13 cellular contexts compared by ENCODE assay signal in the genomic region with DNA sequence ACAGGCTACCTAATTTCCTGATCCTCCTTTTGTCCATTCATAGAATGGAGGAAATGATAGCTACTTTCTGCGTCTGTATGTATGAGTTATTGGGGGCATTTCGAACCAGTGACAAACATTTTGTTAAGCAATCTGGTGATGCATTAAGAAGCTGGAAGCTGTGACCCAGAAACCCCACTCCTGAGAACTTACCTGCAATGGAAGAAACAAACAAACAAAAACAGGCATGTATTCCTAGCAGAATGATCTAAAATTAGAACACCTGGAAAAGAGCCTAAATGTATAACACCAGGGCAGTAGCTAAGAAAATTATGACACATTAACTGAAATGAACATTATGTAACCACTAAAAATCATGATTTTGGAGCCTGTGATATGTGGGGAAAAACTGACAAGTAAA. TPM values are rescaled to one million over a fixed set of nuclear protein-coding genes. Genes with fewer than 3 reads are reported as not detected.
A peak's percentile ranks its signal among the peaks of the same experiment; 100 is the strongest.
DNase-seq lines count a peak whose midpoint lies in the region; ATAC-seq and TF ChIP-seq lines count a peak whose summit lies in the region.
"Had no signal": no experiment of that assay in that cellular context is flagged by ENCODE, and none has a peak within 500 bp of the region (broad histone marks: within the 10 kb centered on the region; RNA-seq: fewer than 3 reads in every experiment).

No MANE protein-coding gene starts in this region.

- peak overlapping the region in 3 of 4 donors; percentile 25 to 100 (median 94) for H3K27ac ChIP-seq in esophagus squamous epithelium
- H3K27ac ChIP-seq in skeletal muscle tissue (ENCODE audit: low read depth, low read length): peak overlapping the region; percentile 96
- H3K27ac ChIP-seq: KMS-11 had no signal

- H3K27me3 Mint-ChIP-seq in activated CD4-positive, alpha-beta T cell treated with anti-CD3 and anti-CD28 coated beads for 36 hours: no peaks in the 10 kb centered on the region
- H3K27me3 Mint-ChIP-seq in T-helper 17 cell: no peaks in the 10 kb centered on the region

- no peak for ATAC-seq in activated CD4-positive, alpha-beta T cell treated with anti-CD3 and anti-CD28 coated beads for 36 hours
- ATAC-seq in T-helper 17 cell: no peak
- ATAC-seq: pancreas had no signal

- peak overlapping the region; percentile 45 for H3K4me3 Mint-ChIP-seq in activated CD4-positive, alpha-beta T cell treated with anti-CD3 and anti-CD28 coated beads for 36 hours
- peak overlapping the region; percentile 31 for H3K4me3 Mint-ChIP-seq in T-helper 17 cell

- 20 to 31% methylated on average over 2 of the region's 2 CpGs for WGBS in esophagus squamous epithelium, 2 donors

- H3K4me1 ChIP-seq in esophagus squamous epithelium (peaks cover 14 to 63% (median 33%) of the 10 kb centered on the region in 3 donors), skeletal muscle tissue (ENCODE audit: control insufficient read depth in 3 of 3, insufficient read depth in 3 of 3, low read length in 3 of 3) (peaks cover 18 to 26% (median 19%) of the 10 kb centered on the region in 3 donors)

- H3K4me3 ChIP-seq in esophagus squamous epithelium (peak overlapping the region in 2 of 4 donors; percentile 73 to 93), skeletal muscle tissue (ENCODE audit: low read length in 3 of 3) (peak overlapping the region in 2 of 3 donors; percentile 1 to 10)
- H3K4me3 ChIP-seq: pancreas had no signal

- H3K36me3 Mint-ChIP-seq in activated CD4-positive, alpha-beta T cell treated with anti-CD3 and anti-CD28 coated beads for 36 hours (ENCODE audit: low read depth): peaks cover 50% of the 10 kb centered on the region
- H3K36me3 Mint-ChIP-seq in T-helper 17 cell (ENCODE audit: low read depth): no peaks in the 10 kb centered on the region

- CTCF ChIA-PET in activated CD4-positive, alpha-beta T cell treated with anti-CD3 and anti-CD28 coated beads for 36 hours (lab: Charles Lee): interaction anchor here (0.7 kb wide), 1 partner anchor 412 kb away, joined by 3 read pairs; no protein-coding TSS in a partner anchor

- H3K9me3 ChIP-seq in T-helper 17 cell (ENCODE audit: control insufficient read depth, low read length, poor library complexity, severe bottlenecking) (no peaks in the 10 kb centered on the region), esophagus squamous epithelium (no peaks in the 10 kb centered on the region), skeletal muscle tissue (ENCODE audit: control insufficient read depth in 3 of 3, low read length in 3 of 3) (no peaks in the 10 kb centered on the region)
- H3K9me3 ChIP-seq: pancreas had no signal

- peak overlapping the region; percentile 23 to 45 (median 34) for H3K9ac ChIP-seq in skeletal muscle tissue (ENCODE audit: low read depth in 1 of 3, low read length in 3 of 3)
- H3K9ac ChIP-seq: KMS-11 had no signal

- H3K27ac Mint-ChIP-seq in activated CD4-positive, alpha-beta T cell treated with anti-CD3 and anti-CD28 coated beads for 36 hours: peak overlapping the region; percentile 39
- peak overlapping the region; percentile 88 for H3K27ac Mint-ChIP-seq in T-helper 17 cell

- DNase-seq in activated CD4-positive, alpha-beta T cell treated with anti-CD3 and anti-CD28 coated beads for 36 hours: no peak
- no peak for DNase-seq in activated CD4-positive, alpha-beta T cell treated with anti-CD3 and anti-CD28 coated beads for 1 hour
- no peak for DNase-seq in T-helper 17 cell
- no peak for DNase-seq in esophagus squamous epithelium (lab: John Stamatoyannopoulos, UW)
- DNase-seq in HuH-7.5 (ENCODE audit: low spot score): no peak
- no peak for DNase-seq in CD1c-positive myeloid dendritic cell (ENCODE audit: extremely low spot score)
- DNase-seq in ureter (ENCODE audit: low spot score): no peak
- DNase-seq: effector CD4-positive, alpha-beta T cell; NCI-H226; pancreas had no signal

- peaks cover 0 to 4% (median 0%) of the 10 kb centered on the region in 3 donors for H3K36me3 ChIP-seq in esophagus squamous epithelium
- H3K36me3 ChIP-seq in skeletal muscle tissue (ENCODE audit: control insufficient read depth in 3 of 3, insufficient read depth in 3 of 3, low read length in 3 of 3): no peaks in the 10 kb centered on the region
- H3K36me3 ChIP-seq: pancreas had no signal

- no peaks in the 10 kb centered on the region for H3K9me3 Mint-ChIP-seq in activated CD4-positive, alpha-beta T cell treated with anti-CD3 and anti-CD28 coated beads for 36 hours (ENCODE audit: low read depth)

- intact Hi-C loops in activated CD4-positive, alpha-beta T cell treated with anti-CD3 and anti-CD28 coated beads for 36 hours (cut with DNase I, micrococcal nuclease): no loop called here
- intact Hi-C loops in esophagus squamous epithelium (cut with DNase I): no loop called here

- TF ChIP-seq CTCF in esophagus squamous epithelium (IDR thresholded peaks at IDR 0.05): no peak

- no peaks in the 10 kb centered on the region for H3K27me3 ChIP-seq in esophagus squamous epithelium
- no peaks in the 10 kb centered on the region for H3K27me3 ChIP-seq in skeletal muscle tissue (ENCODE audit: control insufficient read depth in 3 of 3, insufficient read depth in 3 of 3, low read length in 3 of 3)
- H3K27me3 ChIP-seq: pancreas had no signal

- POLR2A ChIA-PET in activated CD4-positive, alpha-beta T cell treated with anti-CD3 and anti-CD28 coated beads for 36 hours (lab: Charles Lee): interaction anchor here (0.8 to 1.0 kb wide), 2 partner anchors 9 to 127 kb away, joined by 3 to 5 read pairs; no protein-coding TSS in a partner anchor

- TF ChIP-seq POLR2A in esophagus squamous epithelium (IDR thresholded peaks at IDR 0.05): no peak

- peaks cover 82% of the 10 kb centered on the region for H3K4me1 Mint-ChIP-seq in activated CD4-positive, alpha-beta T cell treated with anti-CD3 and anti-CD28 coated beads for 36 hours
- peaks cover 65% of the 10 kb centered on the region for H3K4me1 Mint-ChIP-seq in T-helper 17 cell

RNA-seq across cellular contexts. Expression of a gene that starts 2.1 kb away (rescaled TPM):
- 10 to 100 TPM; 42.4 to 43.8 TPM for total RNA-seq in activated CD4-positive, alpha-beta T cell treated with anti-CD3 and anti-CD28 coated beads for 36 hours
- total RNA-seq in T-helper 17 cell (10 to 100 TPM; 86.0 to 96.1 TPM), esophagus squamous epithelium (100 to 1,000 TPM in 2 of 4 donors, 10 to 100 TPM in 2; 48.4 to 116 (median 94.2) TPM), skeletal muscle tissue (52.2 TPM), ureter (135 TPM)

RNA-seq across cellular contexts. Expression of a gene that starts 33.4 kb away (rescaled TPM):
- total RNA-seq in activated CD4-positive, alpha-beta T cell treated with anti-CD3 and anti-CD28 coated beads for 36 hours: not detected
- total RNA-seq in T-helper 17 cell: not detected
- not detected for total RNA-seq in esophagus squamous epithelium
- 25.6 TPM for total RNA-seq in skeletal muscle tissue
- not detected for total RNA-seq in ureter
- total RNA-seq: SK-MEL-5 had no signal

Comparison
In these comparisons a context has a peak if more than half of its experiments do, and no peak if none do; other contexts are left out.
1. RNA of a gene that starts 33.4 kb away (total RNA-seq): 25.6 TPM in skeletal muscle tissue (single experiment); not detected in ureter (single experiment), not detected in activated CD4-positive, alpha-beta T cell treated with anti-CD3 and anti-CD28 coated beads for 36 hours, not detected in T-helper 17 cell and not detected in esophagus squamous epithelium; every median in the first group is over 10 times any median in the second.